1 cellular context compared by ENCODE assay signal in the genomic region with DNA sequence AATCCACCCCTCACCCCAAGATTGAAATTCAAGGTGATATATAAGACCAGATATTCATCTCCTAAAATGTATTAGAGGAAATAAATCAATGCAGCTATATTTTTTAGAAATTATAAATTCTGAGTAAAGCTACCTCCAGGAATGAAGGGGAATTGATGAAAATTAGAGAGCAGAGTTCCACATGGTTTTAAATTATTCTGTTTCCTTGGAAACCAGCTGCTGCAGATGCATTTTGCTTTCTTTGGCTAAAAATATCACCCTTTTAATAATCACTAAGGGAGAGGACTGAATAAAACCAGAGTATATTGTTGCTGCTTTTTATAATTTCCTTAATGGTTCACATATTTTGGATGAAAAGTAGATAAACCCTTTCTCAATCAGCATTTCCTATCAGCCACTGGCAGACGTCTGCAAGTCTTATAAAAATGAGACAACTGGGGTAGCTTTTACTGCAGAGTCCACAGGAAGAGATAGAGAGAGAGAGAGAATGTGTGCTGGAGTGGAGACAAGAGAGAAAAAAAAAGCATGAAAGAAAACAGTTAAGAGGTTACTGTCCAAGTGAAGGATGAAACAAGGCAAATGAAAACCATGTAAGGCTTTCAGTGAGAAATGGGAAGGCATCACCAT.
TF ChIP-seq lines count a peak whose summit lies in the region.

No MANE protein-coding gene starts in this region.

TF ChIP-seq in HEK293, 187 proteins besides CTCF, POLR2A, EP300 and RAD21 (continued from another document):
- TF ChIP-seq, protein P1, sequence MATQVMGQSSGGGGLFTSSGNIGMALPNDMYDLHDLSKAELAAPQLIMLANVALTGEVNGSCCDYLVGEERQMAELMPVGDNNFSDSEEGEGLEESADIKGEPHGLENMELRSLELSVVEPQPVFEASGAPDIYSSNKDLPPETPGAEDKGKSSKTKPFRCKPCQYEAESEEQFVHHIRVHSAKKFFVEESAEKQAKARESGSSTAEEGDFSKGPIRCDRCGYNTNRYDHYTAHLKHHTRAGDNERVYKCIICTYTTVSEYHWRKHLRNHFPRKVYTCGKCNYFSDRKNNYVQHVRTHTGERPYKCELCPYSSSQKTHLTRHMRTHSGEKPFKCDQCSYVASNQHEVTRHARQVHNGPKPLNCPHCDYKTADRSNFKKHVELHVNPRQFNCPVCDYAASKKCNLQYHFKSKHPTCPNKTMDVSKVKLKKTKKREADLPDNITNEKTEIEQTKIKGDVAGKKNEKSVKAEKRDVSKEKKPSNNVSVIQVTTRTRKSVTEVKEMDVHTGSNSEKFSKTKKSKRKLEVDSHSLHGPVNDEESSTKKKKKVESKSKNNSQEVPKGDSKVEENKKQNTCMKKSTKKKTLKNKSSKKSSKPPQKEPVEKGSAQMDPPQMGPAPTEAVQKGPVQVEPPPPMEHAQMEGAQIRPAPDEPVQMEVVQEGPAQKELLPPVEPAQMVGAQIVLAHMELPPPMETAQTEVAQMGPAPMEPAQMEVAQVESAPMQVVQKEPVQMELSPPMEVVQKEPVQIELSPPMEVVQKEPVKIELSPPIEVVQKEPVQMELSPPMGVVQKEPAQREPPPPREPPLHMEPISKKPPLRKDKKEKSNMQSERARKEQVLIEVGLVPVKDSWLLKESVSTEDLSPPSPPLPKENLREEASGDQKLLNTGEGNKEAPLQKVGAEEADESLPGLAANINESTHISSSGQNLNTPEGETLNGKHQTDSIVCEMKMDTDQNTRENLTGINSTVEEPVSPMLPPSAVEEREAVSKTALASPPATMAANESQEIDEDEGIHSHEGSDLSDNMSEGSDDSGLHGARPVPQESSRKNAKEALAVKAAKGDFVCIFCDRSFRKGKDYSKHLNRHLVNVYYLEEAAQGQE (tag by site-specific recombination; IDR thresholded peaks at IDR 0.05): no peak
- TF ChIP-seq ZNF596 (tag by site-specific recombination; IDR thresholded peaks at IDR 0.05): peak; percentile 29; the same call in 1 of the 2 replicates
- TF ChIP-seq, protein P2, sequence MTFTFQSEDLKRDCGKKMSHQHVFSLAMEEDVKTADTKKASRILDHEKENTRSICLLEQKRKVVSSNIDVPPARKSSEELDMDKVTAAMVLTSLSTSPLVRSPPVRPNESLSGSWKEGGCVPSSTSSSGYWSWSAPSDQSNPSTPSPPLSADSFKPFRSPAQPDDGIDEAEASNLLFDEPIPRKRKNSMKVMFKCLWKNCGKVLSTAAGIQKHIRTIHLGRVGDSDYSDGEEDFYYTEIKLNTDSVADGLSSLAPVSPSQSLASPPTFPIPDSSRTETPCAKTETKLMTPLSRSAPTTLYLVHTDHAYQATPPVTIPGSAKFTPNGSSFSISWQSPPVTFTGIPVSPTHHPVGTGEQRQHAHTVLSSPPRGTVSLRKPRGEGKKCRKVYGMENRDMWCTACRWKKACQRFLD (tag by site-specific recombination; IDR thresholded peaks at IDR 0.05): no peak
- no peak for TF ChIP-seq KLF7 (tag by site-specific recombination; IDR thresholded peaks at IDR 0.05; ENCODE audit: borderline replicate concordance)
- no peak for TF ChIP-seq ZNF580 (tag by site-specific recombination; IDR thresholded peaks at IDR 0.05)
- no peak for TF ChIP-seq ZNF777 (tag by site-specific recombination; IDR thresholded peaks at IDR 0.05; ENCODE audit: borderline replicate concordance)
- peak; percentile 82 for TF ChIP-seq PRDM1 (tag by site-specific recombination; IDR thresholded peaks at IDR 0.05)
- TF ChIP-seq OSR2 (tag by site-specific recombination; IDR thresholded peaks at IDR 0.05): peak; percentile 21; the same call in 1 of the 2 replicates
- TF ChIP-seq ZBTB11 (tag by site-specific recombination; conservative IDR thresholded peaks at IDR 0.05; ENCODE audit: low read depth): no peak
- no peak for TF ChIP-seq ZNF335 (tag by site-specific recombination; conservative IDR thresholded peaks at IDR 0.05)
- no peak for TF ChIP-seq ZBTB20 (tag by site-specific recombination; IDR thresholded peaks at IDR 0.05)
- TF ChIP-seq ZNF214 (tag by site-specific recombination; IDR thresholded peaks at IDR 0.05; ENCODE audit: borderline replicate concordance): no peak
- no peak for TF ChIP-seq ZNF114 (tag by site-specific recombination; IDR thresholded peaks at IDR 0.05)
- TF ChIP-seq ZNF530 (tag by site-specific recombination; IDR thresholded peaks at IDR 0.05; ENCODE audit: low read depth): no peak
- TF ChIP-seq SP3 (tag by site-specific recombination; IDR thresholded peaks at IDR 0.05): no peak
- no peak for TF ChIP-seq SETDB1 (IDR thresholded peaks at IDR 0.05; ENCODE audit: insufficient read length, low read length)
- no peak for TF ChIP-seq ZNF146 (tag by site-specific recombination; IDR thresholded peaks at IDR 0.05)
- no peak for TF ChIP-seq SP7 (tag by site-specific recombination; IDR thresholded peaks at IDR 0.05)
- no peak for TF ChIP-seq ZNF560 (tag by site-specific recombination; IDR thresholded peaks at IDR 0.05; ENCODE audit: borderline replicate concordance)
- no peak for TF ChIP-seq ZNF292 (tag by site-specific recombination; IDR thresholded peaks at IDR 0.05; ENCODE audit: borderline replicate concordance, low read depth)
- TF ChIP-seq ZSCAN16 (tag by site-specific recombination; IDR thresholded peaks at IDR 0.05): no peak
- 0 out of 2 replicates have a peak, but pooled peaks have one; percentile 17 for TF ChIP-seq ZNF366 (tag by site-specific recombination; conservative IDR thresholded peaks at IDR 0.05)
- no peak for TF ChIP-seq ZNF791 (tag by site-specific recombination; IDR thresholded peaks at IDR 0.05)
- TF ChIP-seq, protein P3, sequence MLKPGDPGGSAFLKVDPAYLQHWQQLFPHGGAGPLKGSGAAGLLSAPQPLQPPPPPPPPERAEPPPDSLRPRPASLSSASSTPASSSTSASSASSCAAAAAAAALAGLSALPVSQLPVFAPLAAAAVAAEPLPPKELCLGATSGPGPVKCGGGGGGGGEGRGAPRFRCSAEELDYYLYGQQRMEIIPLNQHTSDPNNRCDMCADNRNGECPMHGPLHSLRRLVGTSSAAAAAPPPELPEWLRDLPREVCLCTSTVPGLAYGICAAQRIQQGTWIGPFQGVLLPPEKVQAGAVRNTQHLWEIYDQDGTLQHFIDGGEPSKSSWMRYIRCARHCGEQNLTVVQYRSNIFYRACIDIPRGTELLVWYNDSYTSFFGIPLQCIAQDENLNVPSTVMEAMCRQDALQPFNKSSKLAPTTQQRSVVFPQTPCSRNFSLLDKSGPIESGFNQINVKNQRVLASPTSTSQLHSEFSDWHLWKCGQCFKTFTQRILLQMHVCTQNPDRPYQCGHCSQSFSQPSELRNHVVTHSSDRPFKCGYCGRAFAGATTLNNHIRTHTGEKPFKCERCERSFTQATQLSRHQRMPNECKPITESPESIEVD (tag by site-specific recombination; IDR thresholded peaks at IDR 0.05): peak; percentile 26; the same call in 1 of the 2 replicates
- no peak for TF ChIP-seq ZNF140 (tag by site-specific recombination; IDR thresholded peaks at IDR 0.05)
- TF ChIP-seq PRDM10 (tag by site-specific recombination; IDR thresholded peaks at IDR 0.05): no peak
- TF ChIP-seq ZNF561 (tag by site-specific recombination; IDR thresholded peaks at IDR 0.05; ENCODE audit: borderline replicate concordance): no peak
- TF ChIP-seq ZNF768 (tag by site-specific recombination; IDR thresholded peaks at IDR 0.05): no peak
- no peak for TF ChIP-seq ZBTB6 (tag by site-specific recombination; IDR thresholded peaks at IDR 0.05)
- no peak for TF ChIP-seq ZNF24 (tag by site-specific recombination; IDR thresholded peaks at IDR 0.05)
- TF ChIP-seq, protein P4, sequence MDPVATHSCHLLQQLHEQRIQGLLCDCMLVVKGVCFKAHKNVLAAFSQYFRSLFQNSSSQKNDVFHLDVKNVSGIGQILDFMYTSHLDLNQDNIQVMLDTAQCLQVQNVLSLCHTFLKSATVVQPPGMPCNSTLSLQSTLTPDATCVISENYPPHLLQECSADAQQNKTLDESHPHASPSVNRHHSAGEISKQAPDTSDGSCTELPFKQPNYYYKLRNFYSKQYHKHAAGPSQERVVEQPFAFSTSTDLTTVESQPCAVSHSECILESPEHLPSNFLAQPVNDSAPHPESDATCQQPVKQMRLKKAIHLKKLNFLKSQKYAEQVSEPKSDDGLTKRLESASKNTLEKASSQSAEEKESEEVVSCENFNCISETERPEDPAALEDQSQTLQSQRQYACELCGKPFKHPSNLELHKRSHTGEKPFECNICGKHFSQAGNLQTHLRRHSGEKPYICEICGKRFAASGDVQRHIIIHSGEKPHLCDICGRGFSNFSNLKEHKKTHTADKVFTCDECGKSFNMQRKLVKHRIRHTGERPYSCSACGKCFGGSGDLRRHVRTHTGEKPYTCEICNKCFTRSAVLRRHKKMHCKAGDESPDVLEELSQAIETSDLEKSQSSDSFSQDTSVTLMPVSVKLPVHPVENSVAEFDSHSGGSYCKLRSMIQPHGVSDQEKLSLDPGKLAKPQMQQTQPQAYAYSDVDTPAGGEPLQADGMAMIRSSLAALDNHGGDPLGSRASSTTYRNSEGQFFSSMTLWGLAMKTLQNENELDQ (tag by site-specific recombination; IDR thresholded peaks at IDR 0.05; ENCODE audit: low read depth): no peak
- no peak for TF ChIP-seq ZNF776 (tag by site-specific recombination; IDR thresholded peaks at IDR 0.05; ENCODE audit: borderline replicate concordance)
- no peak for TF ChIP-seq ZBTB1 (tag by site-specific recombination; IDR thresholded peaks at IDR 0.05)
- TF ChIP-seq, protein P5, sequence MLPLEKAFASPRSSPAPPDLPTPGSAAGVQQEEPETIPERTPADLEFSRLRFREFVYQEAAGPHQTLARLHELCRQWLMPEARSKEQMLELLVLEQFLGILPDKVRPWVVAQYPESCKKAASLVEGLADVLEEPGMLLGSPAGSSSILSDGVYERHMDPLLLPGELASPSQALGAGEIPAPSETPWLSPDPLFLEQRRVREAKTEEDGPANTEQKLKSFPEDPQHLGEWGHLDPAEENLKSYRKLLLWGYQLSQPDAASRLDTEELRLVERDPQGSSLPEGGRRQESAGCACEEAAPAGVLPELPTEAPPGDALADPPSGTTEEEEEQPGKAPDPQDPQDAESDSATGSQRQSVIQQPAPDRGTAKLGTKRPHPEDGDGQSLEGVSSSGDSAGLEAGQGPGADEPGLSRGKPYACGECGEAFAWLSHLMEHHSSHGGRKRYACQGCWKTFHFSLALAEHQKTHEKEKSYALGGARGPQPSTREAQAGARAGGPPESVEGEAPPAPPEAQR (tag by site-specific recombination; IDR thresholded peaks at IDR 0.05): no peak
- TF ChIP-seq ZNF274 (IDR thresholded peaks at IDR 0.05; ENCODE audit: low read length): no peak
- TF ChIP-seq ZNF274 (tag by site-specific recombination; IDR thresholded peaks at IDR 0.05; ENCODE audit: borderline replicate concordance): no peak
- TF ChIP-seq KLF10 (tag by site-specific recombination; IDR thresholded peaks at IDR 0.05): no peak
- TF ChIP-seq IKZF3 (tag by site-specific recombination; IDR thresholded peaks at IDR 0.05): no peak
- TF ChIP-seq ZNF626 (tag by site-specific recombination; IDR thresholded peaks at IDR 0.05): no peak
